Comparison of ENCODE assay signal across 23 cellular contexts in genomic region chr4:158350161-158350560, GRCh38.
"Had no signal": no experiment of that assay in that cellular context is flagged by ENCODE, and none has a peak within 500 bp of the region (broad histone marks: within the 10 kb centered on the region; RNA-seq: fewer than 3 reads in every experiment).

No MANE protein-coding gene starts in this region.

- H3K27me3 ChIP-seq: SJCRH30 had no signal

- DNase-seq: IMR-90, Karpas-422, KG1, MG63, NCI-H1092, NCI-H1105 treated with DMSO at 0.1 percent for 48 hours, NCI-H1417 treated with DMSO at 0.1 percent for 48 hours, NCI-H146, NCI-H1694 treated with DMSO at 0.1 percent for 48 hours, NCI-H1930, NCI-H2081, NCI-H2107, NCI-H2227 treated with DMSO at 0.1 percent for 48 hours, NCI-H524, NCI-H526 treated with DMSO at 0.1 percent for 48 hours, NCI-H774, PC-3, SHP77 treated with DMSO at 0.1 percent for 48 hours, SJCRH30 had no signal

- H3K9me3 ChIP-seq: SJCRH30 had no signal

- H3K4me3 ChIP-seq: MG63, SJCRH30 had no signal

- H3K27ac ChIP-seq: SJCRH30 had no signal

- H3K36me3 ChIP-seq: MG63, SJCRH30 had no signal

- ATAC-seq: HepG2, Panc1, PC-3, Right ventricle myocardium inferior, SK-N-SH treated with all-trans-retinoic acid at 6 μM for 48 hours had no signal

- FAIRE-seq: HepG2 had no signal

- H3K4me1 ChIP-seq: SJCRH30 had no signal
